Comparison of ENCODE assay signal across 29 cellular contexts in genomic region chr11:107331728-107332127, GRCh38.
"Had no signal": no experiment of that assay in that cellular context is flagged by ENCODE, and none has a peak within 500 bp of the region (broad histone marks: within the 10 kb centered on the region; RNA-seq: fewer than 3 reads in every experiment).

No MANE protein-coding gene starts in this region.

- H3K27me3 ChIP-seq: colonic mucosa, gastroesophageal sphincter, sigmoid colon, testis, vagina had no signal

- H3K4me1 ChIP-seq: colonic mucosa, gastroesophageal sphincter, sigmoid colon, testis, vagina had no signal

- H3K4me3 Mint-ChIP-seq: activated CD4-positive, alpha-beta T cell treated with anti-CD3 and anti-CD28 coated beads, Interleukin-2, amount 10 ng/mL, durations not matched to agents 7 days and 5 days; activated CD8-positive, alpha-beta memory T cell treated with anti-CD3 and anti-CD28 coated beads, Interleukin-2, amount 10 ng/mL, durations not matched to agents 7 days and 5 days; activated CD8-positive, alpha-beta T cell treated with anti-CD3 and anti-CD28 coated beads for 36 hours; activated naive CD4-positive, alpha-beta T cell treated with anti-CD3 and anti-CD28 coated beads, Interleukin-2, amount 10 ng/mL, durations not matched to agents 7 days and 5 days; endodermal cell; natural killer cell treated with Interleukin-12 subunit alpha and Interleukin-12 subunit beta and Interleukin-15 and Interleukin-18, amount 100 ng/mL, for 72 hours; stimulated activated naive B cell treated with anti-CD40 and anti-IgM and Interleukin-4, amounts not matched to agents 10 μg/mL and 1 μg/mL and 100 μg/mL, for 72 hours; type B pancreatic cell had no signal

- H3K27ac Mint-ChIP-seq: activated CD4-positive, alpha-beta T cell treated with anti-CD3 and anti-CD28 coated beads, Interleukin-2, amount 10 ng/mL, durations not matched to agents 7 days and 5 days; activated CD8-positive, alpha-beta memory T cell treated with anti-CD3 and anti-CD28 coated beads, Interleukin-2, amount 10 ng/mL, durations not matched to agents 7 days and 5 days; activated CD8-positive, alpha-beta T cell treated with anti-CD3 and anti-CD28 coated beads for 36 hours; activated naive CD4-positive, alpha-beta T cell treated with anti-CD3 and anti-CD28 coated beads, Interleukin-2, amount 10 ng/mL, durations not matched to agents 7 days and 5 days; endodermal cell; natural killer cell treated with Interleukin-12 subunit alpha and Interleukin-12 subunit beta and Interleukin-15 and Interleukin-18, amount 100 ng/mL, for 72 hours; progenitor cell of endocrine pancreas; stimulated activated naive B cell treated with anti-CD40 and anti-IgM and Interleukin-4, amounts not matched to agents 10 μg/mL and 1 μg/mL and 100 μg/mL, for 72 hours; type B pancreatic cell had no signal

- H3K27ac ChIP-seq: colonic mucosa, gastroesophageal sphincter, sigmoid colon, testis, vagina, WERI-Rb-1 had no signal

- H3K9me3 Mint-ChIP-seq: activated CD4-positive, alpha-beta T cell treated with anti-CD3 and anti-CD28 coated beads, Interleukin-2, amount 10 ng/mL, durations not matched to agents 7 days and 5 days; activated CD8-positive, alpha-beta T cell treated with anti-CD3 and anti-CD28 coated beads for 36 hours; activated naive CD4-positive, alpha-beta T cell treated with anti-CD3 and anti-CD28 coated beads, Interleukin-2, amount 10 ng/mL, durations not matched to agents 7 days and 5 days; endodermal cell; natural killer cell treated with Interleukin-12 subunit alpha and Interleukin-12 subunit beta and Interleukin-15 and Interleukin-18, amount 100 ng/mL, for 72 hours; stimulated activated naive B cell treated with anti-CD40 and anti-IgM and Interleukin-4, amounts not matched to agents 10 μg/mL and 1 μg/mL and 100 μg/mL, for 72 hours; type B pancreatic cell had no signal

- H3K4me1 Mint-ChIP-seq: activated CD4-positive, alpha-beta T cell treated with anti-CD3 and anti-CD28 coated beads, Interleukin-2, amount 10 ng/mL, durations not matched to agents 7 days and 5 days; activated CD8-positive, alpha-beta memory T cell treated with anti-CD3 and anti-CD28 coated beads, Interleukin-2, amount 10 ng/mL, durations not matched to agents 7 days and 5 days; activated naive CD4-positive, alpha-beta T cell treated with anti-CD3 and anti-CD28 coated beads, Interleukin-2, amount 10 ng/mL, durations not matched to agents 7 days and 5 days; endodermal cell; stimulated activated naive B cell treated with anti-CD40 and anti-IgM and Interleukin-4, amounts not matched to agents 10 μg/mL and 1 μg/mL and 100 μg/mL, for 72 hours had no signal

- H3K36me3 ChIP-seq: WERI-Rb-1 had no signal

- DNase-seq: activated CD4-positive, alpha-beta T cell treated with anti-CD3 and anti-CD28 coated beads, Interleukin-2, amount 10 ng/mL, durations not matched to agents 7 days and 5 days; activated CD4-positive, CD25-positive, alpha-beta regulatory T cell treated with anti-CD3 and anti-CD28 coated beads, Interleukin-2, amount 50 U/mL, for 72 hours; activated CD8-positive, alpha-beta memory T cell treated with anti-CD3 and anti-CD28 coated beads, Interleukin-2, amount 10 ng/mL, durations not matched to agents 7 days and 5 days; activated CD8-positive, alpha-beta T cell treated with anti-CD3 and anti-CD28 coated beads for 36 hours; activated effector memory CD4-positive, alpha-beta T cell treated with anti-CD3 and anti-CD28 coated beads, Interleukin-2, amount 50 U/mL, for 16 hours; activated naive CD4-positive, alpha-beta T cell treated with anti-CD3 and anti-CD28 coated beads, Interleukin-2, amount 10 ng/mL, durations not matched to agents 7 days and 5 days; activated T-cell treated with anti-CD3 and anti-CD28 coated beads for 4 hours; amygdala; colonic mucosa; endodermal cell; head of caudate nucleus; hypothalamus; left ventricle myocardium superior; mammary epithelial cell; midbrain; retina; sigmoid colon; stimulated activated CD4-positive, alpha-beta T cell treated with anti-CD3 and anti-CD28 coated beads, Interleukin-15, amount 100 ng/mL, for 24 hours; stimulated activated naive B cell treated with anti-CD40 and anti-IgM and Interleukin-4, amounts not matched to agents 10 μg/mL and 1 μg/mL and 100 μg/mL, for 72 hours; testis; WERI-Rb-1 had no signal

- H3K27me3 Mint-ChIP-seq: activated CD4-positive, alpha-beta T cell treated with anti-CD3 and anti-CD28 coated beads, Interleukin-2, amount 10 ng/mL, durations not matched to agents 7 days and 5 days; activated CD8-positive, alpha-beta memory T cell treated with anti-CD3 and anti-CD28 coated beads, Interleukin-2, amount 10 ng/mL, durations not matched to agents 7 days and 5 days; activated CD8-positive, alpha-beta T cell treated with anti-CD3 and anti-CD28 coated beads for 36 hours; activated naive CD4-positive, alpha-beta T cell treated with anti-CD3 and anti-CD28 coated beads, Interleukin-2, amount 10 ng/mL, durations not matched to agents 7 days and 5 days; natural killer cell treated with Interleukin-12 subunit alpha and Interleukin-12 subunit beta and Interleukin-15 and Interleukin-18, amount 100 ng/mL, for 72 hours; progenitor cell of endocrine pancreas; stimulated activated naive B cell treated with anti-CD40 and anti-IgM and Interleukin-4, amounts not matched to agents 10 μg/mL and 1 μg/mL and 100 μg/mL, for 72 hours; type B pancreatic cell had no signal

- H3K9me3 ChIP-seq: colonic mucosa, gastroesophageal sphincter, sigmoid colon, testis, vagina had no signal

- FAIRE-seq: bronchial epithelial cell, islet of Langerhans had no signal

- H3K4me3 ChIP-seq: colonic mucosa, gastroesophageal sphincter, sigmoid colon, smooth muscle cell, testis, vagina had no signal

- ATAC-seq: activated CD8-positive, alpha-beta memory T cell treated with anti-CD3 and anti-CD28 coated beads, Interleukin-2, amount 10 ng/mL, durations not matched to agents 7 days and 5 days; activated CD8-positive, alpha-beta T cell treated with anti-CD3 and anti-CD28 coated beads for 36 hours; gastroesophageal sphincter; left ventricle myocardium superior; natural killer cell treated with Interleukin-12 subunit alpha and Interleukin-12 subunit beta and Interleukin-15 and Interleukin-18, amount 100 ng/mL, for 72 hours; stimulated activated naive B cell treated with anti-CD40 and anti-IgM and Interleukin-4, amounts not matched to agents 10 μg/mL and 1 μg/mL and 100 μg/mL, for 72 hours had no signal
